In the genomic region with DNA sequence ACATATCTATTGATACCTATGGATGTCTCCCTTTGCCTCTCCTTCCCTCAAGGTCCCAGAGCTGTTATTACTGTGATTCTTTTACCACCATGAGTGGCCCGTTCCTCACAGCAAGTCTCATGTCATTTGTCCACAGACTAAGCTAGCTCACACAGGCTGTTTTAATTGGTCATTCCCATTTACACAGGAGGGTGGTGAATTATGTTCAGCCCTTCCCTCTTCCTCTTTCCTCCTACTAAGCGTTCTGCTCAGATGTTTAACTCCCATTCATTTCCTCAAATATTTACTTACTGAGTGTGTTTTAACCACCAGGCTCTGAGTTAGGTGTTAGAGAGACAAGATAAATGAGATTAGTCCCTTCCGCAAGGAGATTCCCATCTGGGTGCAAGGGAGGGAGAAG, we compare ENCODE assay signal across 16 cellular contexts.
A peak's percentile ranks its signal among the peaks of the same experiment; 100 is the strongest.
DNase-seq lines count a peak whose midpoint lies in the region; TF ChIP-seq lines count a peak whose summit lies in the region.
"Had no signal": no experiment of that assay in that cellular context is flagged by ENCODE, and none has a peak within 500 bp of the region (broad histone marks: within the 10 kb centered on the region; RNA-seq: fewer than 3 reads in every experiment).

No MANE protein-coding gene starts in this region.

- peak overlapping the region; percentile 52 for H3K27ac Mint-ChIP-seq in nephron progenitor cell
- H3K27ac Mint-ChIP-seq: CD8-positive, alpha-beta memory T cell had no signal

- H3K27ac ChIP-seq in ectodermal cell (ENCODE audit: insufficient read depth, low read depth, low read length, poor library complexity, severe bottlenecking): peak overlapping the region; percentile 2
- no peak overlapping the region for H3K27ac ChIP-seq in Peyer's patch
- H3K27ac ChIP-seq: C4-2B, GM23248 had no signal

- H3K9me3 Mint-ChIP-seq in nephron progenitor cell: peaks cover 8% of the 10 kb centered on the region

- 93 to 95% methylated on average over 3 of the region's 3 CpGs for WGBS in ectodermal cell, 2 experiments

- H3K27me3 ChIP-seq in ectodermal cell (ENCODE audit: control insufficient read depth, insufficient read depth, low read length, poor library complexity, severe bottlenecking): no peaks in the 10 kb centered on the region
- H3K27me3 ChIP-seq in Peyer's patch: no peaks in the 10 kb centered on the region

- no peak for TF ChIP-seq POLR2A in Peyer's patch (IDR thresholded peaks at IDR 0.05)

- H3K27me3 Mint-ChIP-seq in nephron progenitor cell (ENCODE audit: low read depth, poor library complexity): no peaks in the 10 kb centered on the region

- peak; percentile 24 for DNase-seq in COLO668 (lab: John Stamatoyannopoulos, UW; ENCODE audit: unreplicated experiment)
- DNase-seq in NCI-H146 treated with DMSO at 0.1 percent for 48 hours (lab: John Stamatoyannopoulos, UW; ENCODE audit: unreplicated experiment): peak; percentile 65
- no peak for DNase-seq in nephron progenitor cell
- no peak for DNase-seq in NCI-H446 treated with DMSO at 0.1 percent for 48 hours (lab: John Stamatoyannopoulos, UW)
- DNase-seq in NCI-H1694 (lab: John Stamatoyannopoulos, UW): no peak
- DNase-seq in Peyer's patch: no peak
- DNase-seq in activated CD4-positive, alpha-beta T cell treated with anti-CD3 and anti-CD28 coated beads for 48 hours: no peak
- DNase-seq: CD8-positive, alpha-beta memory T cell; DMS79 treated with DMSO at 0.1 percent for 48 hours; GM23248; Kasumi-1; NCI-H526; NK-92 treated with Interleukin-12 subunit alpha and Interleukin-12 subunit beta, amount 100 ng/mL, for 24 hours had no signal

- TF ChIP-seq CTCF in nephron progenitor cell (IDR thresholded peaks at IDR 0.05) (no peak), Peyer's patch (IDR thresholded peaks at IDR 0.05) (no peak)

- H3K36me3 ChIP-seq in ectodermal cell (ENCODE audit: control insufficient read depth, insufficient read depth, low read length) (no peaks in the 10 kb centered on the region), Peyer's patch (no peaks in the 10 kb centered on the region)
- H3K36me3 ChIP-seq: HAP-1 had no signal

- H3K4me3 Mint-ChIP-seq in nephron progenitor cell: peak overlapping the region; percentile 1
- H3K4me3 Mint-ChIP-seq: CD8-positive, alpha-beta memory T cell had no signal

- H3K9me3 ChIP-seq in ectodermal cell (ENCODE audit: control insufficient read depth, low read length) (no peaks in the 10 kb centered on the region), Peyer's patch (no peaks in the 10 kb centered on the region)
- H3K9me3 ChIP-seq: HAP-1 had no signal

- H3K4me1 ChIP-seq in ectodermal cell (ENCODE audit: control insufficient read depth, insufficient read depth, low read length): peaks cover 17% of the 10 kb centered on the region
- no peaks in the 10 kb centered on the region for H3K4me1 ChIP-seq in Peyer's patch

- H3K36me3 Mint-ChIP-seq in nephron progenitor cell (ENCODE audit: low read depth): peaks cover 5% of the 10 kb centered on the region
- H3K36me3 Mint-ChIP-seq: CD8-positive, alpha-beta memory T cell had no signal

- H3K4me1 Mint-ChIP-seq in nephron progenitor cell: peaks cover 25% of the 10 kb centered on the region
- H3K4me1 Mint-ChIP-seq: CD8-positive, alpha-beta memory T cell had no signal

- H3K4me3 ChIP-seq in ectodermal cell (ENCODE audit: insufficient read depth, low read depth, low read length) (no peak overlapping the region), Peyer's patch (no peak overlapping the region)
- H3K4me3 ChIP-seq: GM23248, HAP-1 had no signal

Comparison
In these comparisons a context has a peak if more than half of its experiments do, and no peak if none do; other contexts are left out.
1. DNase-seq: peak in COLO668 (single experiment) and NCI-H146 treated with DMSO at 0.1 percent for 48 hours (single experiment); none in nephron progenitor cell (single experiment), NCI-H446 treated with DMSO at 0.1 percent for 48 hours (single experiment), NCI-H1694 (single experiment), Peyer's patch (0 of 3) and activated CD4-positive, alpha-beta T cell treated with anti-CD3 and anti-CD28 coated beads for 48 hours (single experiment).